In genomic region chr19:39206122-39206521, GRCh38 we compare ENCODE assay signal across 2 cellular contexts.
TF ChIP-seq lines count a peak whose summit lies in the region.

No MANE protein-coding gene starts in this region.

TF ChIP-seq in A549, 52 proteins besides CTCF, POLR2A, EP300 and RAD21:
- TF ChIP-seq MYC (IDR thresholded peaks at IDR 0.05; ENCODE audit: borderline replicate concordance, low read length) = no peak
- no peak for TF ChIP-seq TP53 (CRISPR knock-in tag; IDR thresholded peaks at IDR 0.05)
- TF ChIP-seq KDM1A (IDR thresholded peaks at IDR 0.05; ENCODE audit: low read depth) = no peak
- no peak for TF ChIP-seq SMC3 (IDR thresholded peaks at IDR 0.05)
- no peak for TF ChIP-seq EHMT2 (IDR thresholded peaks at IDR 0.05; ENCODE audit: low read depth)

TF ChIP-seq in K562, 482 proteins besides CTCF, POLR2A, EP300 and RAD21:
- peak; percentile 62 for TF ChIP-seq BCOR (IDR thresholded peaks at IDR 0.05)
- no peak for TF ChIP-seq THRB (CRISPR knock-in tag; conservative IDR thresholded peaks at IDR 0.05)
- TF ChIP-seq KDM1A (IDR thresholded peaks at IDR 0.05) = peak in 1 of 2 experiments; percentile 30; a peak in 2 of 4 replicates
- TF ChIP-seq MBD2 (IDR thresholded peaks at IDR 0.05; ENCODE audit: borderline replicate concordance, low read depth) = no peak
- no peak for TF ChIP-seq ZBTB8A (IDR thresholded peaks at IDR 0.05; ENCODE audit: partially characterized antibody)
- TF ChIP-seq RBM25 (IDR thresholded peaks at IDR 0.05; ENCODE audit: low read depth, low read length, severe bottlenecking) = peak; percentile 67
- TF ChIP-seq FOXK2 (conservative IDR thresholded peaks at IDR 0.05 in 1 of 2, IDR thresholded peaks at IDR 0.05 in 1 of 2; ENCODE audit: low read depth in 2 of 2) = no peak
- TF ChIP-seq NKRF (IDR thresholded peaks at IDR 0.05; ENCODE audit: borderline replicate concordance) = no peak
